In genomic region chr3:45412731-45413130, GRCh38 we compare ENCODE assay signal across 15 cellular contexts.
"Had no signal": no experiment of that assay in that cellular context is flagged by ENCODE, and none has a peak within 500 bp of the region (broad histone marks: within the 10 kb centered on the region; RNA-seq: fewer than 3 reads in every experiment).

No MANE protein-coding gene starts in this region.

- H3K27ac Mint-ChIP-seq: activated CD8-positive, alpha-beta T cell treated with anti-CD3 and anti-CD28 coated beads for 36 hours; nephron progenitor cell; T-helper 1 cell treated with Interleukin-12 subunit alpha and Interleukin-12 subunit beta and Interleukin-4 antibody, amounts not matched to agents 30 μg/mL and 1 μg/mL, for 36 hours had no signal

- H3K9me3 Mint-ChIP-seq: activated CD8-positive, alpha-beta T cell treated with anti-CD3 and anti-CD28 coated beads for 36 hours; activated T-cell treated with anti-CD3 and anti-CD28 coated beads, Interleukin-2, amount 50 U/mL, for 4 hours; T-helper 1 cell treated with Interleukin-12 subunit alpha and Interleukin-12 subunit beta and Interleukin-4 antibody, amounts not matched to agents 30 μg/mL and 1 μg/mL, for 36 hours had no signal

- H3K4me3 Mint-ChIP-seq: activated CD8-positive, alpha-beta T cell treated with anti-CD3 and anti-CD28 coated beads for 36 hours; activated T-cell treated with anti-CD3 and anti-CD28 coated beads, Interleukin-2, amount 50 U/mL, for 4 hours; nephron progenitor cell; T-helper 1 cell treated with Interleukin-12 subunit alpha and Interleukin-12 subunit beta and Interleukin-4 antibody, amounts not matched to agents 30 μg/mL and 1 μg/mL, for 36 hours had no signal

- H3K27ac ChIP-seq: esophagus muscularis mucosa, hepatocyte, sigmoid colon, thoracic aorta had no signal

- DNase-seq: activated CD4-positive, alpha-beta T cell treated with anti-CD3 and anti-CD28 coated beads for 48 hours; activated CD8-positive, alpha-beta T cell treated with anti-CD3 and anti-CD28 coated beads for 36 hours; activated effector memory CD4-positive, alpha-beta T cell treated with Interleukin-2 at 50 U/mL for 16 hours; activated naive CD4-positive, alpha-beta T cell treated with anti-CD3 and anti-CD28 coated beads, Interleukin-2, amount 50 U/mL, for 16 hours; activated T-cell treated with anti-CD3 and anti-CD28 coated beads, Interleukin-2, amount 50 U/mL, for 4 hours; islet precursor cell; left ventricle myocardium superior; mesenchymal stem cell; nephron progenitor cell; sigmoid colon; stimulated activated CD4-positive, alpha-beta T cell treated with anti-CD3 and anti-CD28 coated beads, Interleukin-1b, Interleukin-23, amount 100 ng/mL, for 48 hours had no signal

- H3K27me3 Mint-ChIP-seq: activated CD8-positive, alpha-beta T cell treated with anti-CD3 and anti-CD28 coated beads for 36 hours had no signal

- H3K4me3 ChIP-seq: esophagus muscularis mucosa, hepatocyte, sigmoid colon, thoracic aorta had no signal

- H3K27me3 ChIP-seq: esophagus muscularis mucosa, hepatocyte, sigmoid colon had no signal

- ATAC-seq: activated CD8-positive, alpha-beta T cell treated with anti-CD3 and anti-CD28 coated beads for 36 hours; activated T-cell treated with anti-CD3 and anti-CD28 coated beads, Interleukin-2, amount 50 U/mL, for 4 hours; left ventricle myocardium superior had no signal

- H3K4me1 Mint-ChIP-seq: nephron progenitor cell had no signal

- H3K9me3 ChIP-seq: esophagus muscularis mucosa, sigmoid colon, thoracic aorta had no signal
